ENCODE assay signal across 8 cellular contexts in the genomic region with DNA sequence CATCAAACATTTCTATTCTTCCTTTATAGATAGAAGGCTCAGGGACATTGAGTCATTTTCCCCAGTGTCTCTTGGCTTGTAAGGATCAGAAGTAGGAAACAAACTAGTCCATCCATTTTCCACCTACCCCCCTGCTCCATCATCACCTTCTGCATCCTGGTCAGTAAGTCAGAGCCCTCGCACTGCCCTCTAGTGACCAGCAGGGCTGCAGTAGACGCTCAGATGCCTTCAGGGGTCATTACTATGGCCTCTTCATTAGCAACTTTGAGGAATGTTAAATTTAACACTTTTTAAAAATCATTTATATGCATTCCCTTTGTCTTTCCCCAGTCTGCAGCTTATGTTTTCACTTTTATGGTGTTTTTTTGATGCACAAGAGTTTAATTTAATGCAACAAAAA.
DNase-seq lines count a peak whose midpoint lies in the region; ATAC-seq and TF ChIP-seq lines count a peak whose summit lies in the region.
"Not testable (repeated sequence)": the region's sequence is repeated elsewhere in the genome, so short reads cannot be mapped to it uniquely, and the experiment has no call there.

No MANE protein-coding gene starts in this region.

- TF ChIP-seq CTCF in C4-2B (conservative IDR thresholded peaks at IDR 0.05) (peak; percentile 72), MM.1S (IDR thresholded peaks at IDR 0.05; ENCODE audit: low read length) (peak; percentile 48), endothelial cell (IDR thresholded peaks at IDR 0.05; ENCODE audit: unreplicated experiment) (peak; percentile 21), kidney epithelial cell (IDR thresholded peaks at IDR 0.05; ENCODE audit: insufficient read depth, low read length, poor library complexity, severe bottlenecking) (peak; percentile 56), retinal pigment epithelial cell (conservative IDR thresholded peaks at IDR 0.05; ENCODE audit: low read depth, low read length) (peak; percentile 62)

- not testable (repeated sequence) for H3K9me2 ChIP-seq in MM.1S (replicated peaks; ENCODE audit: insufficient read depth, low read length)

- H3K4me1 Mint-ChIP-seq in activated naive CD4-positive, alpha-beta T cell treated with anti-CD3 and anti-CD28 coated beads, Interleukin-2, amount 10 ng/mL, durations not matched to agents 7 days and 5 days, result peaks cover 34% of the 10 kb centered on the region
- H3K4me1 Mint-ChIP-seq in endothelial cell (ENCODE audit: unreplicated experiment), result not testable (repeated sequence)

- not testable (repeated sequence) for H3F3A ChIP-seq in MM.1S (ENCODE audit: insufficient read depth, low read length)

- H3K4me1 ChIP-seq in MM.1S (ENCODE audit: low read length), result peaks cover 13% of the 10 kb centered on the region

- H3K27me3 Mint-ChIP-seq in activated naive CD4-positive, alpha-beta T cell treated with anti-CD3 and anti-CD28 coated beads, Interleukin-2, amount 10 ng/mL, durations not matched to agents 7 days and 5 days, result peaks cover 17% of the 10 kb centered on the region
- not testable (repeated sequence) for H3K27me3 Mint-ChIP-seq in endothelial cell (ENCODE audit: unreplicated experiment)

- H3K4me3 Mint-ChIP-seq in activated naive CD4-positive, alpha-beta T cell treated with anti-CD3 and anti-CD28 coated beads, Interleukin-2, amount 10 ng/mL, durations not matched to agents 7 days and 5 days; endothelial cell (ENCODE audit: unreplicated experiment): not testable (repeated sequence)

- not testable (repeated sequence) for H3K27ac ChIP-seq in C4-2B; MM.1S (ENCODE audit: low read length)

- not testable (repeated sequence) for H3K36me3 ChIP-seq in MM.1S (replicated peaks; ENCODE audit: insufficient read depth, low read length); kidney epithelial cell (ENCODE audit: control insufficient read depth, insufficient read depth, low read length)

- CTCF ChIA-PET in activated naive CD4-positive, alpha-beta T cell treated with anti-CD3 and anti-CD28 coated beads, Interleukin-2, amount 10 ng/mL, durations not matched to agents 7 days and 5 days (lab: Charles Lee), result interaction anchor here (0.8 to 7.6 kb wide), 7 partner anchors 12 to 288 kb away, joined by 3 to 56 read pairs (median 7); no protein-coding TSS in a partner anchor

- not testable (repeated sequence) for H4K20me1 ChIP-seq in MM.1S (ENCODE audit: insufficient read depth, low read length)

- peak overlapping the region; percentile 69; the same call in 1 of the 2 replicates for H2AFZ ChIP-seq in MM.1S (ENCODE audit: low read length)

- H3K27ac Mint-ChIP-seq in activated naive CD4-positive, alpha-beta T cell treated with anti-CD3 and anti-CD28 coated beads, Interleukin-2, amount 10 ng/mL, durations not matched to agents 7 days and 5 days, result peak overlapping the region; percentile 89
- not testable (repeated sequence) for H3K27ac Mint-ChIP-seq in endothelial cell (ENCODE audit: unreplicated experiment)

- H3K4me3 ChIP-seq in MM.1S (ENCODE audit: low read length); kidney epithelial cell (ENCODE audit: low read depth, low read length); retinal pigment epithelial cell (ENCODE audit: low read length): not testable (repeated sequence)

- not testable (repeated sequence) for H3K36me3 Mint-ChIP-seq in activated naive CD4-positive, alpha-beta T cell treated with anti-CD3 and anti-CD28 coated beads, Interleukin-2, amount 10 ng/mL, durations not matched to agents 7 days and 5 days; endothelial cell (ENCODE audit: low read depth, unreplicated experiment)

- peak; percentile 35 for DNase-seq in MM.1S
- DNase-seq in activated naive CD4-positive, alpha-beta T cell treated with anti-CD3 and anti-CD28 coated beads, Interleukin-2, amount 10 ng/mL, durations not matched to agents 7 days and 5 days; endothelial cell (ENCODE audit: low spot score); kidney epithelial cell (ENCODE audit: low read depth); retinal pigment epithelial cell (ENCODE audit: low read depth): not testable (repeated sequence)

- ATAC-seq in GM18511 (IDR thresholded peaks at IDR 0.05; ENCODE audit: unreplicated experiment) (peak; percentile 47), SK-N-SH treated with all-trans-retinoic acid at 6 μM for 48 hours (peak; percentile 63)

- not testable (repeated sequence) for H3K27me3 ChIP-seq in MM.1S (replicated peaks; ENCODE audit: insufficient read depth, low read length); kidney epithelial cell (ENCODE audit: control insufficient read depth, insufficient read depth, low read length)

- not testable (repeated sequence) for H3K9ac ChIP-seq in MM.1S (ENCODE audit: low read length)

- not testable (repeated sequence) for H3K9me3 Mint-ChIP-seq in activated naive CD4-positive, alpha-beta T cell treated with anti-CD3 and anti-CD28 coated beads, Interleukin-2, amount 10 ng/mL, durations not matched to agents 7 days and 5 days; endothelial cell (ENCODE audit: unreplicated experiment)

- not testable (repeated sequence) for H3K9me3 ChIP-seq in MM.1S (replicated peaks; ENCODE audit: insufficient read depth, low read length)

- H3K4me2 ChIP-seq in MM.1S (ENCODE audit: low read depth, low read length), result not testable (repeated sequence)

- H3K79me2 ChIP-seq in MM.1S (ENCODE audit: low read length), result not testable (repeated sequence)

Comparison
In these comparisons a context has a peak if more than half of its experiments do, and no peak if none do; other contexts are left out.
1. CTCF ChIP-seq: peak in every context shown above with its lines; median percentile 72 in C4-2B; 62 in retinal pigment epithelial cell; 56 in kidney epithelial cell; 48 in MM.1S; 21 in endothelial cell.